1 cellular context compared by ENCODE assay signal in the genomic region with DNA sequence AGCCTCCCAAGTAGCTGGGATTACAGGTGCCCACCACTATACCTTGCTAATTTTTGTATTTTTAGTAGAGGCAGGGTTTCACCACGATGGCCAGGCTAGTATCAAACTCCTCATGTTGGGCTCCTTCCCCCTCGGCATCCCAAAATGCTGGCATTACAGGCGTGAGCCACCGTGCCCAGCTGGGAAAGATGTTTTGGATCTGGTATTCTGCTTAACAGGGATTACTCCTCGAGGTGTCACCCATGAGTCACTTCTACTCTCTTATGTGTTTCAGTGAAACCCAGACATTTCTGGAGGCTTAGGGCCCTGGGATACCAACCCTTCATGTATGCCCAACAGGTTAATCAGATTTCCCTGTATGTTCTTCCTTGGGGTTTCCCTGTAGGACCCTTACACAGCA.
TF ChIP-seq lines count a peak whose summit lies in the region.

No MANE protein-coding gene starts in this region.

TF ChIP-seq in IMR-90, 13 proteins besides CTCF, POLR2A, EP300 and RAD21:
- TF ChIP-seq FOS (IDR thresholded peaks at IDR 0.05; ENCODE audit: low read depth, low read length) (0 out of 2 replicates have a peak, but pooled peaks have one; percentile 8), RCOR1 (IDR thresholded peaks at IDR 0.05; ENCODE audit: insufficient replicate concordance, low read length) (no peak)
TF ChIP-seq in IMR-90: peak in this region for 1.
